1 cellular context compared by ENCODE assay signal in the genomic region with DNA sequence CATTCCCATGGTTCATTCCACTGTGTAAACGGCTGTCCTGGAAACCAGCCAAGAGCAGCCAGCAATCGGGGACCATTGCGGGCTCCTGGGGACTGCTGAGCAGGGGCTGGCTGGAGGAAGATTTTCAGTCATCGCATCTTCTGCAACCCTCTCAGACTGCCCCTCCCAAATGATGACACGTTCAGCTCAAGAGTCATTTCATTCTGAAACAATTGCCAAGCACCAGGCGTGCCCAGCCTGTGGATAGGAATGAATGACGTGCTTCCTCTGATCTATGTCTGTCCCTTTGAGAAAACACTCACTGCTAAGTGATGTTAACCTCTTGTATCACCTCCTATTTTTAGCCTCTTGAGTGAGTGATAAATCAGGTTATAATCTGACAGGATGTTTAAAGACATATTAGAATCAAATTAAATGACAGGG.
TF ChIP-seq lines count a peak whose summit lies in the region.

No MANE protein-coding gene starts in this region.

TF ChIP-seq in HEK293, 187 proteins besides CTCF, POLR2A, EP300 and RAD21 (continued from another document and continues in another):
- TF ChIP-seq, protein P1, sequence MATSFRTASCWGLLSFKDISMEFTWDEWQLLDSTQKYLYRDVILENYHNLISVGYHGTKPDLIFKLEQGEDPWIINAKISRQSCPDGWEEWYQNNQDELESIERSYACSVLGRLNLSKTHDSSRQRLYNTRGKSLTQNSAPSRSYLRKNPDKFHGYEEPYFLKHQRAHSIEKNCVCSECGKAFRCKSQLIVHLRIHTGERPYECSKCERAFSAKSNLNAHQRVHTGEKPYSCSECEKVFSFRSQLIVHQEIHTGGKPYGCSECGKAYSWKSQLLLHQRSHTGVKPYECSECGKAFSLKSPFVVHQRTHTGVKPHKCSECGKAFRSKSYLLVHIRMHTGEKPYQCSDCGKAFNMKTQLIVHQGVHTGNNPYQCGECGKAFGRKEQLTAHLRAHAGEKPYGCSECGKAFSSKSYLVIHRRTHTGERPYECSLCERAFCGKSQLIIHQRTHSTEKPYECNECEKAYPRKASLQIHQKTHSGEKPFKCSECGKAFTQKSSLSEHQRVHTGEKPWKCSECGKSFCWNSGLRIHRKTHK (tag by site-specific recombination; IDR thresholded peaks at IDR 0.05) = no peak
- TF ChIP-seq, protein P2, sequence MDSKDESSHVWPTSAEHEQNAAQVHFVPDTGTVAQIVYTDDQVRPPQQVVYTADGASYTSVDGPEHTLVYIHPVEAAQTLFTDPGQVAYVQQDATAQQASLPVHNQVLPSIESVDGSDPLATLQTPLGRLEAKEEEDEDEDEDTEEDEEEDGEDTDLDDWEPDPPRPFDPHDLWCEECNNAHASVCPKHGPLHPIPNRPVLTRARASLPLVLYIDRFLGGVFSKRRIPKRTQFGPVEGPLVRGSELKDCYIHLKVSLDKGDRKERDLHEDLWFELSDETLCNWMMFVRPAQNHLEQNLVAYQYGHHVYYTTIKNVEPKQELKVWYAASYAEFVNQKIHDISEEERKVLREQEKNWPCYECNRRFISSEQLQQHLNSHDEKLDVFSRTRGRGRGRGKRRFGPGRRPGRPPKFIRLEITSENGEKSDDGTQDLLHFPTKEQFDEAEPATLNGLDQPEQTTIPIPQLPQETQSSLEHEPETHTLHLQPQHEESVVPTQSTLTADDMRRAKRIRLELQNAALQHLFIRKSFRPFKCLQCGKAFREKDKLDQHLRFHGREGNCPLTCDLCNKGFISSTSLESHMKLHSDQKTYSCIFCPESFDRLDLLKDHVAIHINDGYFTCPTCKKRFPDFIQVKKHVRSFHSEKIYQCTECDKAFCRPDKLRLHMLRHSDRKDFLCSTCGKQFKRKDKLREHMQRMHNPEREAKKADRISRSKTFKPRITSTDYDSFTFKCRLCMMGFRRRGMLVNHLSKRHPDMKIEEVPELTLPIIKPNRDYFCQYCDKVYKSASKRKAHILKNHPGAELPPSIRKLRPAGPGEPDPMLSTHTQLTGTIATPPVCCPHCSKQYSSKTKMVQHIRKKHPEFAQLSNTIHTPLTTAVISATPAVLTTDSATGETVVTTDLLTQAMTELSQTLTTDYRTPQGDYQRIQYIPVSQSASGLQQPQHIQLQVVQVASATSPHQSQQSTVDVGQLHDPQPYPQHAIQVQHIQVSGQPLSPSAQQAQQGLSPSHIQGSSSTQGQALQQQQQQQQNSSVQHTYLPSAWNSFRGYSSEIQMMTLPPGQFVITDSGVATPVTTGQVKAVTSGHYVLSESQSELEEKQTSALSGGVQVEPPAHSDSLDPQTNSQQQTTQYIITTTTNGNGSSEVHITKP (tag by site-specific recombination; IDR thresholded peaks at IDR 0.05) = 0 out of 2 replicates have a peak, but pooled peaks have one; percentile 12
- TF ChIP-seq ZBTB20 (tag by site-specific recombination; IDR thresholded peaks at IDR 0.05) (no peak), ZNF785 (tag by site-specific recombination; IDR thresholded peaks at IDR 0.05) (no peak), ZNF391 (tag by site-specific recombination; IDR thresholded peaks at IDR 0.05; ENCODE audit: borderline replicate concordance, low read depth) (no peak), ZNF140 (tag by site-specific recombination; IDR thresholded peaks at IDR 0.05) (no peak), ZNF24 (tag by site-specific recombination; IDR thresholded peaks at IDR 0.05) (peak; percentile 87), TCF7L2 (IDR thresholded peaks at IDR 0.05; ENCODE audit: borderline replicate concordance, low read depth, low read length) (no peak), ZNF394 (tag by site-specific recombination; IDR thresholded peaks at IDR 0.05; ENCODE audit: borderline replicate concordance) (no peak), ZNF670 (tag by site-specific recombination; IDR thresholded peaks at IDR 0.05; ENCODE audit: low read depth) (no peak), ZNF157 (tag by site-specific recombination; IDR thresholded peaks at IDR 0.05) (no peak), SCRT2 (tag by site-specific recombination; IDR thresholded peaks at IDR 0.05) (no peak), ZNF175 (tag by site-specific recombination; IDR thresholded peaks at IDR 0.05) (no peak), HOXA7 (CRISPR knock-in tag; IDR thresholded peaks at IDR 0.05; ENCODE audit: borderline replicate concordance) (no peak), SP7 (tag by site-specific recombination; IDR thresholded peaks at IDR 0.05) (peak; percentile 78), TRIM28 (IDR thresholded peaks at IDR 0.05; ENCODE audit: borderline replicate concordance, low read length) (no peak), ZNF660 (tag by site-specific recombination; IDR thresholded peaks at IDR 0.05) (no peak), ZNF596 (tag by site-specific recombination; IDR thresholded peaks at IDR 0.05) (no peak), ZNF544 (tag by site-specific recombination; IDR thresholded peaks at IDR 0.05) (no peak), ZIC2 (tag by site-specific recombination; IDR thresholded peaks at IDR 0.05) (no peak), ZNF433 (tag by site-specific recombination; IDR thresholded peaks at IDR 0.05; ENCODE audit: low read depth) (no peak), SETDB1 (IDR thresholded peaks at IDR 0.05; ENCODE audit: insufficient read length, low read length) (no peak), ZNF121 (tag by site-specific recombination; IDR thresholded peaks at IDR 0.05) (no peak), YY2 (tag by site-specific recombination; IDR thresholded peaks at IDR 0.05) (no peak), ZNF791 (tag by site-specific recombination; IDR thresholded peaks at IDR 0.05) (no peak), ZNF354C (tag by site-specific recombination; IDR thresholded peaks at IDR 0.05; ENCODE audit: borderline replicate concordance, low read depth) (no peak), ZNF561 (tag by site-specific recombination; IDR thresholded peaks at IDR 0.05; ENCODE audit: borderline replicate concordance) (no peak)
- TF ChIP-seq, protein P3, sequence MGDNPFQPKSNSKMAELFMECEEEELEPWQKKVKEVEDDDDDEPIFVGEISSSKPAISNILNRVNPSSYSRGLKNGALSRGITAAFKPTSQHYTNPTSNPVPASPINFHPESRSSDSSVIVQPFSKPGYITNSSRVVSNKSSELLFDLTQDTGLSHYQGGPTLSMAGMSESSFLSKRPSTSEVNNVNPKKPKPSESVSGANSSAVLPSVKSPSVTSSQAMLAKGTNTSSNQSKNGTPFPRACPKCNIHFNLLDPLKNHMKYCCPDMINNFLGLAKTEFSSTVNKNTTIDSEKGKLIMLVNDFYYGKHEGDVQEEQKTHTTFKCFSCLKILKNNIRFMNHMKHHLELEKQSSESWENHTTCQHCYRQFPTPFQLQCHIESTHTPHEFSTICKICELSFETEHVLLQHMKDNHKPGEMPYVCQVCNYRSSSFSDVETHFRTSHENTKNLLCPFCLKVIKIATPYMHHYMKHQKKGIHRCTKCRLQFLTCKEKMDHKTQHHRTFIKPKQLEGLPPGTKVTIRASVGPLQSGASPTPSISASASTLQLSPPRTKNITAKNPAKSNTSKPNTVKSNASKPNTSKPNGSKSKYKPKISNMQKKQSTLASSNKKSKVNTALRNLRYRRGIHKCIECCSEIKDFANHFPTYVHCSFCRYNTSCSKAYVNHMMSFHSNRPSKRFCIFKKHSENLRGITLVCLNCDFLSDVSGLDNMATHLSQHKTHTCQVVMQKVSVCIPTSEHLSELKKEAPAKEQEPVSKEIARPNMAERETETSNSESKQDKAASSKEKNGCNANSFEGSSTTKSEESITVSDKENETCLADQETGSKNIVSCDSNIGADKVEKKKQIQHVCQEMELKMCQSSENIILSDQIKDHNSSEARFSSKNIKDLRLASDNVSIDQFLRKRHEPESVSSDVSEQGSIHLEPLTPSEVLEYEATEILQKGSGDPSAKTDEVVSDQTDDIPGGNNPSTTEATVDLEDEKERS (tag by site-specific recombination; IDR thresholded peaks at IDR 0.05) = no peak
- TF ChIP-seq, protein P4, sequence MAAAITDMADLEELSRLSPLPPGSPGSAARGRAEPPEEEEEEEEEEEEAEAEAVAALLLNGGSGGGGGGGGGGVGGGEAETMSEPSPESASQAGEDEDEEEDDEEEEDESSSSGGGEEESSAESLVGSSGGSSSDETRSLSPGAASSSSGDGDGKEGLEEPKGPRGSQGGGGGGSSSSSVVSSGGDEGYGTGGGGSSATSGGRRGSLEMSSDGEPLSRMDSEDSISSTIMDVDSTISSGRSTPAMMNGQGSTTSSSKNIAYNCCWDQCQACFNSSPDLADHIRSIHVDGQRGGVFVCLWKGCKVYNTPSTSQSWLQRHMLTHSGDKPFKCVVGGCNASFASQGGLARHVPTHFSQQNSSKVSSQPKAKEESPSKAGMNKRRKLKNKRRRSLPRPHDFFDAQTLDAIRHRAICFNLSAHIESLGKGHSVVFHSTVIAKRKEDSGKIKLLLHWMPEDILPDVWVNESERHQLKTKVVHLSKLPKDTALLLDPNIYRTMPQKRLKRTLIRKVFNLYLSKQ (tag by site-specific recombination; IDR thresholded peaks at IDR 0.05; ENCODE audit: borderline replicate concordance) = no peak
- TF ChIP-seq, protein P5, sequence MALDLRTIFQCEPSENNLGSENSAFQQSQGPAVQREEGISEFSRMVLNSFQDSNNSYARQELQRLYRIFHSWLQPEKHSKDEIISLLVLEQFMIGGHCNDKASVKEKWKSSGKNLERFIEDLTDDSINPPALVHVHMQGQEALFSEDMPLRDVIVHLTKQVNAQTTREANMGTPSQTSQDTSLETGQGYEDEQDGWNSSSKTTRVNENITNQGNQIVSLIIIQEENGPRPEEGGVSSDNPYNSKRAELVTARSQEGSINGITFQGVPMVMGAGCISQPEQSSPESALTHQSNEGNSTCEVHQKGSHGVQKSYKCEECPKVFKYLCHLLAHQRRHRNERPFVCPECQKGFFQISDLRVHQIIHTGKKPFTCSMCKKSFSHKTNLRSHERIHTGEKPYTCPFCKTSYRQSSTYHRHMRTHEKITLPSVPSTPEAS (tag by site-specific recombination; IDR thresholded peaks at IDR 0.05) = no peak
- TF ChIP-seq, protein P6, sequence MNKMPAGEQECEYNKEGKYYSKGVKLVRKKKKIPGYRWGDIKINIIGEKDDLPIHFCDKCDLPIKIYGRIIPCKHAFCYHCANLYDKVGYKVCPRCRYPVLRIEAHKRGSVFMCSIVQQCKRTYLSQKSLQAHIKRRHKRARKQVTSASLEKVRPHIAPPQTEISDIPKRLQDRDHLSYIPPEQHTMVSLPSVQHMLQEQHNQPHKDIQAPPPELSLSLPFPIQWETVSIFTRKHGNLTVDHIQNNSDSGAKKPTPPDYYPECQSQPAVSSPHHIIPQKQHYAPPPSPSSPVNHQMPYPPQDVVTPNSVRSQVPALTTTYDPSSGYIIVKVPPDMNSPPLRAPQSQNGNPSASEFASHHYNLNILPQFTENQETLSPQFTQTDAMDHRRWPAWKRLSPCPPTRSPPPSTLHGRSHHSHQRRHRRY (tag by site-specific recombination; IDR thresholded peaks at IDR 0.05) = no peak
- TF ChIP-seq, protein P7, sequence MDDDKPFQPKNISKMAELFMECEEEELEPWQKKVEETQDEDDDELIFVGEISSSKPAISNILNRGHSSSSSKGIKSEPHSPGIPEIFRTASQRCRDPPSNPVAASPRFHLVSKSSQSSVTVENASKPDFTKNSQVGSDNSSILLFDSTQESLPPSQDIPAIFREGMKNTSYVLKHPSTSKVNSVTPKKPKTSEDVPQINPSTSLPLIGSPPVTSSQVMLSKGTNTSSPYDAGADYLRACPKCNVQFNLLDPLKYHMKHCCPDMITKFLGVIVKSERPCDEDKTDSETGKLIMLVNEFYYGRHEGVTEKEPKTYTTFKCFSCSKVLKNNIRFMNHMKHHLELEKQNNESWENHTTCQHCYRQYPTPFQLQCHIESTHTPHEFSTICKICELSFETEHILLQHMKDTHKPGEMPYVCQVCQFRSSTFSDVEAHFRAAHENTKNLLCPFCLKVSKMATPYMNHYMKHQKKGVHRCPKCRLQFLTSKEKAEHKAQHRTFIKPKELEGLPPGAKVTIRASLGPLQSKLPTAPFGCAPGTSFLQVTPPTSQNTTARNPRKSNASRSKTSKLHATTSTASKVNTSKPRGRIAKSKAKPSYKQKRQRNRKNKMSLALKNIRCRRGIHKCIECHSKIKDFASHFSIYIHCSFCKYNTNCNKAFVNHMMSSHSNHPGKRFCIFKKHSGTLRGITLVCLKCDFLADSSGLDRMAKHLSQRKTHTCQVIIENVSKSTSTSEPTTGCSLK (tag by site-specific recombination; IDR thresholded peaks at IDR 0.05) = no peak
- TF ChIP-seq, protein P8, sequence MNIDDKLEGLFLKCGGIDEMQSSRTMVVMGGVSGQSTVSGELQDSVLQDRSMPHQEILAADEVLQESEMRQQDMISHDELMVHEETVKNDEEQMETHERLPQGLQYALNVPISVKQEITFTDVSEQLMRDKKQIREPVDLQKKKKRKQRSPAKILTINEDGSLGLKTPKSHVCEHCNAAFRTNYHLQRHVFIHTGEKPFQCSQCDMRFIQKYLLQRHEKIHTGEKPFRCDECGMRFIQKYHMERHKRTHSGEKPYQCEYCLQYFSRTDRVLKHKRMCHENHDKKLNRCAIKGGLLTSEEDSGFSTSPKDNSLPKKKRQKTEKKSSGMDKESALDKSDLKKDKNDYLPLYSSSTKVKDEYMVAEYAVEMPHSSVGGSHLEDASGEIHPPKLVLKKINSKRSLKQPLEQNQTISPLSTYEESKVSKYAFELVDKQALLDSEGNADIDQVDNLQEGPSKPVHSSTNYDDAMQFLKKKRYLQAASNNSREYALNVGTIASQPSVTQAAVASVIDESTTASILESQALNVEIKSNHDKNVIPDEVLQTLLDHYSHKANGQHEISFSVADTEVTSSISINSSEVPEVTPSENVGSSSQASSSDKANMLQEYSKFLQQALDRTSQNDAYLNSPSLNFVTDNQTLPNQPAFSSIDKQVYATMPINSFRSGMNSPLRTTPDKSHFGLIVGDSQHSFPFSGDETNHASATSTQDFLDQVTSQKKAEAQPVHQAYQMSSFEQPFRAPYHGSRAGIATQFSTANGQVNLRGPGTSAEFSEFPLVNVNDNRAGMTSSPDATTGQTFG (tag by site-specific recombination; IDR thresholded peaks at IDR 0.05; ENCODE audit: borderline replicate concordance) = no peak
- TF ChIP-seq, protein P9, sequence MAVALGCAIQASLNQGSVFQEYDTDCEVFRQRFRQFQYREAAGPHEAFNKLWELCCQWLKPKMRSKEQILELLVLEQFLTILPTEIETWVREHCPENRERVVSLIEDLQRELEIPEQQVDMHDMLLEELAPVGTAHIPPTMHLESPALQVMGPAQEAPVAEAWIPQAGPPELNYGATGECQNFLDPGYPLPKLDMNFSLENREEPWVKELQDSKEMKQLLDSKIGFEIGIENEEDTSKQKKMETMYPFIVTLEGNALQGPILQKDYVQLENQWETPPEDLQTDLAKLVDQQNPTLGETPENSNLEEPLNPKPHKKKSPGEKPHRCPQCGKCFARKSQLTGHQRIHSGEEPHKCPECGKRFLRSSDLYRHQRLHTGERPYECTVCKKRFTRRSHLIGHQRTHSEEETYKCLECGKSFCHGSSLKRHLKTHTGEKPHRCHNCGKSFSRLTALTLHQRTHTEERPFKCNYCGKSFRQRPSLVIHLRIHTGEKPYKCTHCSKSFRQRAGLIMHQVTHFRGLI (tag by site-specific recombination; IDR thresholded peaks at IDR 0.05) = peak; percentile 13; the same call in 1 of the 2 replicates
- TF ChIP-seq, protein P10, sequence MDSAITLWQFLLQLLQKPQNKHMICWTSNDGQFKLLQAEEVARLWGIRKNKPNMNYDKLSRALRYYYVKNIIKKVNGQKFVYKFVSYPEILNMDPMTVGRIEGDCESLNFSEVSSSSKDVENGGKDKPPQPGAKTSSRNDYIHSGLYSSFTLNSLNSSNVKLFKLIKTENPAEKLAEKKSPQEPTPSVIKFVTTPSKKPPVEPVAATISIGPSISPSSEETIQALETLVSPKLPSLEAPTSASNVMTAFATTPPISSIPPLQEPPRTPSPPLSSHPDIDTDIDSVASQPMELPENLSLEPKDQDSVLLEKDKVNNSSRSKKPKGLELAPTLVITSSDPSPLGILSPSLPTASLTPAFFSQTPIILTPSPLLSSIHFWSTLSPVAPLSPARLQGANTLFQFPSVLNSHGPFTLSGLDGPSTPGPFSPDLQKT (IDR thresholded peaks at IDR 0.05; ENCODE audit: borderline replicate concordance, low read depth, low read length) = no peak
